11 cellular contexts compared by ENCODE assay signal in genomic region chr5:76351577-76351976, GRCh38. TPM values are rescaled to one million over a fixed set of nuclear protein-coding genes. Genes with fewer than 3 reads are reported as not detected.
DNase-seq lines count a peak whose midpoint lies in the region; ATAC-seq and TF ChIP-seq lines count a peak whose summit lies in the region.
"Had no signal": no experiment of that assay in that cellular context is flagged by ENCODE, and none has a peak within 500 bp of the region (broad histone marks: within the 10 kb centered on the region; RNA-seq: fewer than 3 reads in every experiment).

No MANE protein-coding gene starts in this region.

- H3K36me3 ChIP-seq in Peyer's patch = no peaks in the 10 kb centered on the region
- H3K36me3 ChIP-seq: esophagus squamous epithelium, upper lobe of right lung had no signal

- H3K4me3 ChIP-seq in Peyer's patch = no peak overlapping the region
- H3K4me3 ChIP-seq: esophagus squamous epithelium, upper lobe of right lung had no signal

- no peaks in the 10 kb centered on the region for H3K27me3 ChIP-seq in Peyer's patch
- H3K27me3 ChIP-seq: esophagus squamous epithelium, upper lobe of right lung had no signal

- no peaks in the 10 kb centered on the region for H3K9me3 ChIP-seq in Peyer's patch
- H3K9me3 ChIP-seq: esophagus squamous epithelium, upper lobe of right lung had no signal

- ATAC-seq in GM18517 (IDR thresholded peaks at IDR 0.05; ENCODE audit: unreplicated experiment) (peak; percentile 100), GM21423 (IDR thresholded peaks at IDR 0.05; ENCODE audit: unreplicated experiment) (peak; percentile 99), HG03064 (IDR thresholded peaks at IDR 0.05; ENCODE audit: low read depth, unreplicated experiment) (peak; percentile 100)
- ATAC-seq: CD8-positive, alpha-beta T cell; upper lobe of right lung had no signal

- no peak for TF ChIP-seq POLR2A in Peyer's patch (IDR thresholded peaks at IDR 0.05)

- peak in 2 of 3 donors; percentile 49 to 55 for DNase-seq in Peyer's patch
- no peak for DNase-seq in activated CD4-positive, alpha-beta T cell treated with anti-CD3 and anti-CD28 coated beads, Interleukin-2, amount 50 U/mL, for 48 hours
- DNase-seq in activated CD4-positive, CD25-positive, alpha-beta regulatory T cell (lab: John Stamatoyannopoulos, UW) = no peak
- no peak for DNase-seq in globus pallidus (ENCODE audit: low spot score)
- DNase-seq in NCI-H226 = no peak
- DNase-seq: CD8-positive, alpha-beta T cell; esophagus squamous epithelium; upper lobe of right lung had no signal

- H3K4me1 ChIP-seq in Peyer's patch = peaks cover 0 to 4% (median 0%) of the 10 kb centered on the region in 4 donors
- H3K4me1 ChIP-seq: esophagus squamous epithelium, upper lobe of right lung had no signal

- no peak overlapping the region for H3K27ac ChIP-seq in Peyer's patch
- H3K27ac ChIP-seq: esophagus squamous epithelium, upper lobe of right lung had no signal

- no peak for TF ChIP-seq CTCF in Peyer's patch (IDR thresholded peaks at IDR 0.05)

RNA-seq across cellular contexts. Expression of gene IQGAP2, which starts 51.5 kb away (rescaled TPM):
- total RNA-seq in Peyer's patch = 100 to 1,000 TPM in 1 of 4 donors, 10 to 100 TPM in 3; 58.6 to 110 (median 84.7) TPM

Comparison
In these comparisons a context has a peak if more than half of its experiments do, and no peak if none do; other contexts are left out.
1. DNase-seq: peak in Peyer's patch (2 of 3); none in activated CD4-positive, alpha-beta T cell treated with anti-CD3 and anti-CD28 coated beads, Interleukin-2, amount 50 U/mL, for 48 hours (0 of 2), activated CD4-positive, CD25-positive, alpha-beta regulatory T cell (0 of 4), globus pallidus (single experiment) and NCI-H226 (single experiment).
2. Peak in every context shown above with its lines, with median percentiles within 50 percentile points of each other: ATAC-seq.